8 cellular contexts compared by ENCODE assay signal in the genomic region with DNA sequence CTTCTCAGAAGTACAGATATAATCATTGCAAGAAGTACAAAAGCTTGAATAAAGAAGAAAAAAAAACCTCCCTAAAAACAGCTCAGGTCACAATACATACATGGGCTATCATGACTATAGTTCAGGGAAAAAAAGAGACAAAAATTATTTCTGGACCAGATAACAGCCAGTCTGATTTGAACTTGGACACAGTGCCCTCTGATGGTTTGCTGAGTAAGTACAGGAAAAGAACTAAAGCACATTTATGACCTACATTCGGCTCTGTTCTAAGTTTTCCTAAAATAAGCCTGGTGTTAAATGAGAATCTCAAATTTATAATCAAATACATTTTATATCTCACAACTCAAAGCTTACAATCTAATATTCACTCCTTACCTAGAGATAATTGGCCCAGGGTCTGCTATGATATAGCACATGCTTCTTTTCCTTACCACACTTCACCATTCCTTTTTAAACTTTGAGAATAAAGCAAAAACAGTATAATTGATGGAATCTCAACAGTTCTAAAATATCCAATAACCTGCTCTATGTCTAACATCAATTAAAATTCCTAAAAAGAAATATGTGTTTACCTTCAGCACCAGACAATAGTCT.
DNase-seq lines count a peak whose midpoint lies in the region; ATAC-seq, FAIRE-seq and TF ChIP-seq lines count a peak whose summit lies in the region.

No MANE protein-coding gene starts in this region.

- H3K4me2 ChIP-seq in A549 (no peak overlapping the region), HepG2 (ENCODE audit: low read depth, low read length) (no peak overlapping the region)

- POLR2A ChIA-PET in A549 (lab: Yijun Ruan, JAX) = no interaction called here
- POLR2A ChIA-PET in HepG2 (lab: Yijun Ruan, JAX) = no interaction called here

- 2% methylated on average over 1 of the region's 1 CpG for WGBS in A549 (ENCODE audit: missing lambda C conversion rate)
- WGBS in HepG2 (ENCODE audit: low lambda C conversion rate) = 52% methylated on average over 1 of the region's 1 CpG

- in situ Hi-C loops in HepG2 (cut with HindIII; ENCODE audit: extremely low pct_ligation_motif_present, low pct_unique_long_range_greater_than_20kb) = loop anchor here (10.0 kb wide), 1 partner anchor 229 kb away; no protein-coding TSS in a partner anchor

- no peak for TF ChIP-seq POLR2A in A549 (IDR thresholded peaks at IDR 0.05; ENCODE audit: low read length)
- TF ChIP-seq POLR2A in HepG2 (IDR thresholded peaks at IDR 0.05; ENCODE audit: insufficient read depth in 1 of 2, low read depth in 2 of 2, low read length in 2 of 2) = no peak

- H3K36me3 ChIP-seq in GM06990 (ENCODE audit: control insufficient read depth, insufficient read depth, low read length) (no peaks in the 10 kb centered on the region), HepG2 (replicated peaks in 1 of 2; ENCODE audit: control insufficient read depth in 1 of 2, insufficient read depth in 2 of 2, low read length in 2 of 2) (peaks cover 4 to 43% of the 10 kb centered on the region in 2 experiments), upper lobe of right lung (peaks cover 62% of the 10 kb centered on the region)

- H3K4me1 ChIP-seq in A549 = peaks cover 20% of the 10 kb centered on the region
- H3K4me1 ChIP-seq in HepG2 (ENCODE audit: insufficient read depth, low read length) = peaks cover 7% of the 10 kb centered on the region; the same call in 1 of the 2 replicates
- no peaks in the 10 kb centered on the region for H3K4me1 ChIP-seq in upper lobe of right lung

- H3K36me3 Mint-ChIP-seq in chondrocyte (ENCODE audit: low read depth) = peaks cover 10% of the 10 kb centered on the region

- intact Hi-C loops in HepG2 (cut with micrococcal nuclease; ENCODE audit: unreplicated experiment) (loop anchor here (1.0 to 10.0 kb wide), 5 partner anchors 122 to 881 kb away; no protein-coding TSS in a partner anchor), upper lobe of right lung (cut with DNase I) (no loop called here)

- TF ChIP-seq EP300 in A549 (IDR thresholded peaks at IDR 0.05) (no peak), HepG2 (IDR thresholded peaks at IDR 0.05; ENCODE audit: low read depth in 2 of 2, low read length in 2 of 2) (no peak), HepG2 (CRISPR knock-in tag; IDR thresholded peaks at IDR 0.05; ENCODE audit: borderline replicate concordance) (no peak)

- peak; percentile 70 to 87; a peak in 5 of 6 replicates for ATAC-seq in A549
- ATAC-seq in HepG2 = peak; percentile 89
- ATAC-seq in upper lobe of right lung = peak; percentile 86
- no peak for ATAC-seq in GM21528 (IDR thresholded peaks at IDR 0.05; ENCODE audit: low FRiP score, unreplicated experiment)

- no peak overlapping the region for H3K9ac ChIP-seq in HepG2 (ENCODE audit: insufficient read depth, low read depth, low read length)

- DNase-seq in A549 (ENCODE audit: low read depth in 1 of 2, low spot score in 1 of 2) = peak; percentile 36 to 64
- DNase-seq in GM06990 (ENCODE audit: extremely low read depth, insufficient read length) = no peak
- DNase-seq in Jurkat, Clone E6-1 (ENCODE audit: low read depth, low spot score) = peak; percentile 42
- peak; percentile 57 for DNase-seq in RPMI7951 (ENCODE audit: low read depth)
- no peak for DNase-seq in chondrocyte (ENCODE audit: low spot score)
- DNase-seq in HepG2 (ENCODE audit: low spot score) = peak; percentile 61
- DNase-seq in upper lobe of right lung = no peak

- no TSS peak for BruUV-seq in HepG2 (replicated peaks; lab: Mats Ljungman, UMichigan)

- no peak overlapping the region for H2AFZ ChIP-seq in HepG2 (ENCODE audit: low read length)

- H3K4me3 ChIP-seq in A549 = no peak overlapping the region
- H3K4me3 ChIP-seq in GM06990 (replicated peaks; ENCODE audit: low read depth, low read length) = no peak overlapping the region
- no peak overlapping the region for H3K4me3 ChIP-seq in Jurkat, Clone E6-1 (ENCODE audit: low read length)
- no peak overlapping the region for H3K4me3 ChIP-seq in HepG2 (replicated peaks in 1 of 3; ENCODE audit: insufficient read depth in 1 of 3, low read depth in 2 of 3, low read length in 3 of 3)
- H3K4me3 ChIP-seq in upper lobe of right lung = no peak overlapping the region

- CTCF ChIA-PET in A549 (lab: Yijun Ruan, JAX) = interaction anchor here (0.6 to 3.4 kb wide), 31 partner anchors 9 to 580 kb away, joined by 3 to 19 read pairs (median 4); no protein-coding TSS in a partner anchor
- CTCF ChIA-PET in HepG2 (lab: Yijun Ruan, JAX; ENCODE audit: low intra/inter-chr PET ratio, low total read pairs) = interaction anchor here (1.4 to 1.6 kb wide), 2 partner anchors 228 to 361 kb away, joined by 10 read pairs; no protein-coding TSS in a partner anchor

- no peak overlapping the region for H3K4me3 Mint-ChIP-seq in chondrocyte (ENCODE audit: unreplicated experiment)

- FAIRE-seq in A549 (lab: Jason Lieb, UNC) (peak; percentile 28), HepG2 (lab: Jason Lieb, UNC) (peak; percentile 66)

- H3K9me3 Mint-ChIP-seq in chondrocyte (ENCODE audit: low read depth) = no peaks in the 10 kb centered on the region

- H3K27ac Mint-ChIP-seq in chondrocyte (ENCODE audit: unreplicated experiment) = peak overlapping the region; percentile 62

- H3K4me1 Mint-ChIP-seq in chondrocyte (ENCODE audit: low read depth) = peaks cover 42% of the 10 kb centered on the region

- H3K9me3 ChIP-seq in A549 = no peaks in the 10 kb centered on the region
- H3K9me3 ChIP-seq in HepG2 (ENCODE audit: low read length) = no peaks in the 10 kb centered on the region
- no peaks in the 10 kb centered on the region for H3K9me3 ChIP-seq in upper lobe of right lung

- H3K27ac ChIP-seq in A549 = no peak overlapping the region
- no peak overlapping the region for H3K27ac ChIP-seq in HepG2 (ENCODE audit: extremely low read length, insufficient read depth, low read length)
- H3K27ac ChIP-seq in upper lobe of right lung = no peak overlapping the region

- no peaks in the 10 kb centered on the region for H4K20me1 ChIP-seq in HepG2 (ENCODE audit: insufficient read depth, low read length)

- H3K27me3 Mint-ChIP-seq in chondrocyte (ENCODE audit: low read depth) = no peaks in the 10 kb centered on the region

- peak; percentile 85 for TF ChIP-seq CTCF in A549 (IDR thresholded peaks at IDR 0.05)
- TF ChIP-seq CTCF in GM06990 (IDR thresholded peaks at IDR 0.05; ENCODE audit: insufficient read depth, low read length, poor library complexity, severe bottlenecking) = peak; percentile 68
- TF ChIP-seq CTCF in chondrocyte (IDR thresholded peaks at IDR 0.05) = peak; percentile 90
- TF ChIP-seq CTCF in HepG2 (CRISPR knock-in tag; IDR thresholded peaks at IDR 0.05) = peak; percentile 78
- TF ChIP-seq CTCF in upper lobe of right lung (IDR thresholded peaks at IDR 0.05) = peak; percentile 79

- TF ChIP-seq RAD21 in A549 (conservative IDR thresholded peaks at IDR 0.05 in 1 of 2, IDR thresholded peaks at IDR 0.05 in 1 of 2) (peak; percentile 84), HepG2 (CRISPR knock-in tag; IDR thresholded peaks at IDR 0.05) (0 out of 2 replicates have a peak, but pooled peaks have one; percentile 47)

- H3K27me3 ChIP-seq in GM06990 (replicated peaks; ENCODE audit: control insufficient read depth, insufficient read depth, low read length) (no peaks in the 10 kb centered on the region), HepG2 (ENCODE audit: control insufficient read depth in 1 of 2, insufficient read depth in 2 of 2, low read length in 2 of 2) (no peaks in the 10 kb centered on the region), upper lobe of right lung (no peaks in the 10 kb centered on the region)

- no peaks in the 10 kb centered on the region for H3K79me2 ChIP-seq in HepG2 (ENCODE audit: insufficient read depth, low read length)

TF ChIP-seq in A549, 52 proteins besides CTCF, POLR2A, EP300 and RAD21:
- TF ChIP-seq FOSL2 (IDR thresholded peaks at IDR 0.05) = no peak
- TF ChIP-seq FOSL2 (CRISPR knock-in tag; IDR thresholded peaks at IDR 0.05) = no peak
- no peak for TF ChIP-seq NR3C1 (IDR thresholded peaks at IDR 0.05)
- TF ChIP-seq PHF8 (IDR thresholded peaks at IDR 0.05; ENCODE audit: borderline replicate concordance, low read depth) = no peak
- TF ChIP-seq SMC3 (IDR thresholded peaks at IDR 0.05) = peak; percentile 79
TF ChIP-seq in A549: peak in this region for 1.

TF ChIP-seq in HepG2, 621 proteins besides CTCF, POLR2A, EP300 and RAD21 (continues in another document):
- no peak for TF ChIP-seq SSRP1 (CRISPR knock-in tag; IDR thresholded peaks at IDR 0.05)
- 0 out of 2 replicates have a peak, but pooled peaks have one; percentile 23 for TF ChIP-seq ZNF652 (CRISPR knock-in tag; IDR thresholded peaks at IDR 0.05; ENCODE audit: borderline replicate concordance, low read depth)
- TF ChIP-seq SMC3 (IDR thresholded peaks at IDR 0.05; ENCODE audit: low read length) = peak; percentile 71
- TF ChIP-seq IRF2 (CRISPR knock-in tag; IDR thresholded peaks at IDR 0.05) = peak; percentile 38; the same call in 1 of the 2 replicates
- no peak for TF ChIP-seq MED1 (CRISPR knock-in tag; IDR thresholded peaks at IDR 0.05)
- TF ChIP-seq KLF16 (CRISPR knock-in tag; IDR thresholded peaks at IDR 0.05) = peak in 1 of 2 experiments; percentile 37; a peak in 1 of 4 replicates
- TF ChIP-seq GATAD2A (CRISPR knock-in tag; IDR thresholded peaks at IDR 0.05) = peak; percentile 32; the same call in 1 of the 2 replicates
- TF ChIP-seq STAG1 (CRISPR knock-in tag; IDR thresholded peaks at IDR 0.05) = peak; percentile 85
- TF ChIP-seq RAD51 (IDR thresholded peaks at IDR 0.05; ENCODE audit: borderline replicate concordance) = no peak
- TF ChIP-seq, protein P1, sequence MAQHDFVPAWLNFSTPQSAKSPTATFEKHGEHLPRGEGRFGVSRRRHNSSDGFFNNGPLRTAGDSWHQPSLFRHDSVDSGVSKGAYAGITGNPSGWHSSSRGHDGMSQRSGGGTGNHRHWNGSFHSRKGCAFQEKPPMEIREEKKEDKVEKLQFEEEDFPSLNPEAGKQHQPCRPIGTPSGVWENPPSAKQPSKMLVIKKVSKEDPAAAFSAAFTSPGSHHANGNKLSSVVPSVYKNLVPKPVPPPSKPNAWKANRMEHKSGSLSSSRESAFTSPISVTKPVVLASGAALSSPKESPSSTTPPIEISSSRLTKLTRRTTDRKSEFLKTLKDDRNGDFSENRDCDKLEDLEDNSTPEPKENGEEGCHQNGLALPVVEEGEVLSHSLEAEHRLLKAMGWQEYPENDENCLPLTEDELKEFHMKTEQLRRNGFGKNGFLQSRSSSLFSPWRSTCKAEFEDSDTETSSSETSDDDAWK (CRISPR knock-in tag; IDR thresholded peaks at IDR 0.05) = no peak
- TF ChIP-seq KAT8 (CRISPR knock-in tag; IDR thresholded peaks at IDR 0.05) = 0 out of 2 replicates have a peak, but pooled peaks have one; percentile 27
- 0 out of 2 replicates have a peak, but pooled peaks have one; percentile 39 for TF ChIP-seq BRCA1 (CRISPR knock-in tag; IDR thresholded peaks at IDR 0.05)
- TF ChIP-seq, protein P2, sequence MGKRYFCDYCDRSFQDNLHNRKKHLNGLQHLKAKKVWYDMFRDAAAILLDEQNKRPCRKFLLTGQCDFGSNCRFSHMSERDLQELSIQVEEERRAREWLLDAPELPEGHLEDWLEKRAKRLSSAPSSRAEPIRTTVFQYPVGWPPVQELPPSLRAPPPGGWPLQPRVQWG (CRISPR knock-in tag; IDR thresholded peaks at IDR 0.05; ENCODE audit: borderline replicate concordance, low read depth) = no peak
- TF ChIP-seq NBN (conservative IDR thresholded peaks at IDR 0.05) = no peak
- TF ChIP-seq ZNF343 (CRISPR knock-in tag; IDR thresholded peaks at IDR 0.05) = no peak

Comparison
In these comparisons a context has a peak if more than half of its experiments do, and no peak if none do; other contexts are left out.
1. DNase-seq: peak in A549 (2 of 2), Jurkat, Clone E6-1 (single experiment), RPMI7951 (single experiment) and HepG2 (single experiment); none in GM06990 (single experiment), chondrocyte (single experiment) and upper lobe of right lung (single experiment).
2. Peak in every context shown above with its lines, with median percentiles within 50 percentile points of each other: CTCF ChIP-seq.